In genomic region chr18:35311506-35311905, GRCh38 we compare ENCODE assay signal across 32 cellular contexts.
DNase-seq lines count a peak whose midpoint lies in the region; ATAC-seq and TF ChIP-seq lines count a peak whose summit lies in the region.
"Had no signal": no experiment of that assay in that cellular context is flagged by ENCODE, and none has a peak within 500 bp of the region (broad histone marks: within the 10 kb centered on the region; RNA-seq: fewer than 3 reads in every experiment).

No MANE protein-coding gene starts in this region.

- no peaks in the 10 kb centered on the region for H3K4me1 Mint-ChIP-seq in activated naive CD8-positive, alpha-beta T cell treated with anti-CD3 and anti-CD28 coated beads, Interleukin-2, amount 50 U/mL, for 24 hours
- H3K4me1 Mint-ChIP-seq: activated CD4-positive, alpha-beta T cell treated with anti-CD3 and anti-CD28 coated beads, Interleukin-2, amount 10 ng/mL, durations not matched to agents 7 days and 5 days; activated CD8-positive, alpha-beta memory T cell treated with anti-CD3 and anti-CD28 coated beads, Interleukin-2, amount 10 ng/mL, durations not matched to agents 7 days and 5 days; activated naive CD4-positive, alpha-beta T cell treated with anti-CD3 and anti-CD28 coated beads, Interleukin-2, amount 50 U/mL, for 24 hours; naive B cell had no signal

- peak; percentile 55 for DNase-seq in ELR (ENCODE audit: low read depth)
- DNase-seq in OCI-M1 (lab: John Stamatoyannopoulos, UW): peak; percentile 2
- peak; percentile 36 for DNase-seq in choroid plexus epithelial cell (ENCODE audit: low read depth)
- DNase-seq in iris pigment epithelial cell (ENCODE audit: low read depth): peak; percentile 59
- DNase-seq in activated gamma-delta T cell treated with Interleukin-2 at 50 U/mL for 16 hours: no peak
- no peak for DNase-seq in activated naive CD8-positive, alpha-beta T cell treated with anti-CD3 and anti-CD28 coated beads, Interleukin-2, amount 50 U/mL, for 24 hours
- DNase-seq: activated CD4-positive, alpha-beta T cell treated with anti-CD3 and anti-CD28 coated beads, Interleukin-2, amount 10 ng/mL, durations not matched to agents 7 days and 5 days; activated CD8-positive, alpha-beta memory T cell treated with anti-CD3 and anti-CD28 coated beads, Interleukin-2, amount 10 ng/mL, durations not matched to agents 7 days and 5 days; body of pancreas; CD4-positive, alpha-beta T cell; gastrocnemius medialis; Karpas-422; mesenchymal stem cell; naive B cell; NCI-H1105; NCI-H2081; NCI-H510A; NK-92 treated with Interleukin-12 subunit alpha and Interleukin-12 subunit beta, amount 100 ng/mL, for 24 hours; occipital lobe; retina; SK-N-SH; T-helper 2 cell had no signal

- no peak overlapping the region for H3K4me3 Mint-ChIP-seq in activated naive CD8-positive, alpha-beta T cell treated with anti-CD3 and anti-CD28 coated beads, Interleukin-2, amount 50 U/mL, for 24 hours
- H3K4me3 Mint-ChIP-seq: activated CD4-positive, alpha-beta T cell treated with anti-CD3 and anti-CD28 coated beads, Interleukin-2, amount 10 ng/mL, durations not matched to agents 7 days and 5 days; activated CD8-positive, alpha-beta memory T cell treated with anti-CD3 and anti-CD28 coated beads, Interleukin-2, amount 10 ng/mL, durations not matched to agents 7 days and 5 days; activated naive CD4-positive, alpha-beta T cell treated with anti-CD3 and anti-CD28 coated beads, Interleukin-2, amount 50 U/mL, for 24 hours; activated T-helper 1 cell treated with anti-CD3 and anti-CD28 coated beads, Interleukin-12 subunit alpha, Interleukin-12 subunit beta, Interleukin-2, Interleukin-4 antibody, amounts not matched to agents 30 ng/mL and 10 ng/mL and 1 ng/mL, durations not matched to agents 14 hours and 24 hours and 36 hours; CD4-positive, alpha-beta T cell; naive B cell; stimulated activated naive CD8-positive, alpha-beta T cell treated with anti-CD3 and anti-CD28 coated beads, Interleukin-15, Interleukin-2, amounts not matched to agents 100 ng/mL and 50 ng/mL, for 24 hours had no signal

- no peaks in the 10 kb centered on the region for H3K27me3 Mint-ChIP-seq in activated naive CD8-positive, alpha-beta T cell treated with anti-CD3 and anti-CD28 coated beads, Interleukin-2, amount 50 U/mL, for 24 hours
- H3K27me3 Mint-ChIP-seq: activated CD4-positive, alpha-beta T cell treated with anti-CD3 and anti-CD28 coated beads, Interleukin-2, amount 10 ng/mL, durations not matched to agents 7 days and 5 days; activated CD8-positive, alpha-beta memory T cell treated with anti-CD3 and anti-CD28 coated beads, Interleukin-2, amount 10 ng/mL, durations not matched to agents 7 days and 5 days; CD4-positive, alpha-beta T cell; naive B cell; stimulated activated naive CD8-positive, alpha-beta T cell treated with anti-CD3 and anti-CD28 coated beads, Interleukin-15, Interleukin-2, amounts not matched to agents 100 ng/mL and 50 ng/mL, for 24 hours had no signal

- peaks cover 73% of the 10 kb centered on the region for H3K9me3 Mint-ChIP-seq in activated naive CD8-positive, alpha-beta T cell treated with anti-CD3 and anti-CD28 coated beads, Interleukin-2, amount 50 U/mL, for 24 hours

- ATAC-seq in HG03175 (IDR thresholded peaks at IDR 0.05; ENCODE audit: unreplicated experiment): no peak
- ATAC-seq in HG02970 (IDR thresholded peaks at IDR 0.05; ENCODE audit: low FRiP score, unreplicated experiment): no peak
- ATAC-seq in activated naive CD8-positive, alpha-beta T cell treated with anti-CD3 and anti-CD28 coated beads, Interleukin-2, amount 50 U/mL, for 24 hours: no peak
- ATAC-seq: activated CD8-positive, alpha-beta memory T cell treated with anti-CD3 and anti-CD28 coated beads, Interleukin-2, amount 10 ng/mL, durations not matched to agents 7 days and 5 days; body of pancreas; gastrocnemius medialis; GM12878; HCT116; Panc1 had no signal

- no peak for TF ChIP-seq CTCF in choroid plexus epithelial cell (conservative IDR thresholded peaks at IDR 0.05; ENCODE audit: low read depth, low read length)

- no peak overlapping the region for H3K4me3 ChIP-seq in choroid plexus epithelial cell (ENCODE audit: low read depth, low read length)
- H3K4me3 ChIP-seq: body of pancreas, coronary artery, gastrocnemius medialis, GM12878, tibial nerve had no signal

- H3K36me3 Mint-ChIP-seq in activated naive CD8-positive, alpha-beta T cell treated with anti-CD3 and anti-CD28 coated beads, Interleukin-2, amount 50 U/mL, for 24 hours (ENCODE audit: low read depth): peaks cover 39% of the 10 kb centered on the region

- H3K27ac Mint-ChIP-seq in activated naive CD8-positive, alpha-beta T cell treated with anti-CD3 and anti-CD28 coated beads, Interleukin-2, amount 50 U/mL, for 24 hours: no peak overlapping the region
- H3K27ac Mint-ChIP-seq: activated CD4-positive, alpha-beta T cell treated with anti-CD3 and anti-CD28 coated beads, Interleukin-2, amount 10 ng/mL, durations not matched to agents 7 days and 5 days; activated CD8-positive, alpha-beta memory T cell treated with anti-CD3 and anti-CD28 coated beads, Interleukin-2, amount 10 ng/mL, durations not matched to agents 7 days and 5 days; activated naive CD4-positive, alpha-beta T cell treated with anti-CD3 and anti-CD28 coated beads, Interleukin-2, amount 50 U/mL, for 24 hours; activated T-helper 1 cell treated with anti-CD3 and anti-CD28 coated beads, Interleukin-12 subunit alpha, Interleukin-12 subunit beta, Interleukin-2, Interleukin-4 antibody, amounts not matched to agents 30 ng/mL and 10 ng/mL and 1 ng/mL, durations not matched to agents 14 hours and 24 hours and 36 hours; CD4-positive, alpha-beta T cell; naive B cell; stimulated activated naive CD8-positive, alpha-beta T cell treated with anti-CD3 and anti-CD28 coated beads, Interleukin-15, Interleukin-2, amounts not matched to agents 100 ng/mL and 50 ng/mL, for 24 hours had no signal

Comparison
In these comparisons a context has a peak if more than half of its experiments do, and no peak if none do; other contexts are left out.
1. DNase-seq: peak in ELR (single experiment), OCI-M1 (single experiment), choroid plexus epithelial cell (single experiment) and iris pigment epithelial cell (single experiment); none in activated gamma-delta T cell treated with Interleukin-2 at 50 U/mL for 16 hours (single experiment) and activated naive CD8-positive, alpha-beta T cell treated with anti-CD3 and anti-CD28 coated beads, Interleukin-2, amount 50 U/mL, for 24 hours (single experiment).